ENCODE assay signal across 9 cellular contexts in genomic region chr5:11903614-11904269, GRCh38. TPM values are rescaled to one million over a fixed set of nuclear protein-coding genes. Genes with fewer than 3 reads are reported as not detected.
DNase-seq lines count a peak whose midpoint lies in the region; ATAC-seq, FAIRE-seq and TF ChIP-seq lines count a peak whose summit lies in the region.
"Had no signal": no experiment of that assay in that cellular context is flagged by ENCODE, and none has a peak within 500 bp of the region (broad histone marks: within the 10 kb centered on the region; RNA-seq: fewer than 3 reads in every experiment).

No MANE protein-coding gene starts in this region.

- H3K27me3 ChIP-seq in right lobe of liver = peaks cover 5 to 8% of the 10 kb centered on the region in 2 donors

- FAIRE-seq in H54 (lab: Jason Lieb, UNC) = no peak

- H3K4me1 ChIP-seq in right lobe of liver = peaks cover 0 to 3% (median 0%) of the 10 kb centered on the region in 4 donors

- TF ChIP-seq POLR2A in right lobe of liver (IDR thresholded peaks at IDR 0.05) (no peak), H54 (IDR thresholded peaks at IDR 0.05; ENCODE audit: low read depth, low read length) (no peak)

- intact Hi-C loops in right lobe of liver (cut with DNase I) = no loop called here

- H3K4me3 ChIP-seq in LNCaP clone FGC (ENCODE audit: low read depth, low read length) (no peak overlapping the region), right lobe of liver (peak overlapping the region; percentile 25 to 52 (median 42))

- ATAC-seq in right lobe of liver = peak; percentile 73 to 80 (median 77)

- peak; percentile 63 for DNase-seq in NCI-H82 (lab: John Stamatoyannopoulos, UW)
- DNase-seq in NCI-H82 treated with DMSO at 0.1 percent for 48 hours (lab: John Stamatoyannopoulos, UW; ENCODE audit: unreplicated experiment) = no peak
- DNase-seq in LNCaP clone FGC (ENCODE audit: low read depth) = no peak
- peak in 39 of 61 donors; percentile 14 to 78 (median 60) for DNase-seq in caudate nucleus (lab: John Stamatoyannopoulos, UW)
- peak in 2 of 3 donors; percentile 38 to 58 for DNase-seq in right lobe of liver
- DNase-seq in AML-193 (lab: John Stamatoyannopoulos, UW) = no peak
- DNase-seq in H54 (ENCODE audit: insufficient read length, low spot score) = no peak
- DNase-seq in effector CD4-positive, alpha-beta T cell = no peak
- DNase-seq: CD4-positive, CD25-positive, alpha-beta regulatory T cell had no signal

- H3K36me3 ChIP-seq in right lobe of liver = no peaks in the 10 kb centered on the region

- H3K9me3 ChIP-seq in right lobe of liver = no peaks in the 10 kb centered on the region

- 0% methylated on average over 5 of the region's 97 CpGs for WGBS in right lobe of liver (ENCODE audit: insufficient coverage, low coverage, low lambda C conversion rate, missing lambda C conversion rate)

- 0 out of 2 replicates have a peak, but pooled peaks have one; percentile 26 for TF ChIP-seq CTCF in LNCaP clone FGC (IDR thresholded peaks at IDR 0.05; ENCODE audit: control insufficient read depth, extremely low read depth, insufficient read depth)
- TF ChIP-seq CTCF in right lobe of liver (IDR thresholded peaks at IDR 0.05) = peak in 1 of 4 donors; percentile 25

- H3K27ac ChIP-seq in caudate nucleus (ENCODE audit: low read depth, low read length) (peak overlapping the region; percentile 81), right lobe of liver (peak overlapping the region in 1 of 3 donors; percentile 20)

RNA-seq across cellular contexts. Expression of gene CTNND2, which starts 0.5 kb away (rescaled TPM):
- total RNA-seq in right lobe of liver = 1 to 10 TPM in 4 of 6 experiments, under 1 TPM in 2; 0.06 to 1.5 (median 1.1) TPM
- total RNA-seq: CD4-positive, CD25-positive, alpha-beta regulatory T cell had no signal

Comparison
In these comparisons a context has a peak if more than half of its experiments do, and no peak if none do; other contexts are left out.
1. DNase-seq: peak in NCI-H82 (single experiment), caudate nucleus (39 of 61) and right lobe of liver (2 of 3); none in NCI-H82 treated with DMSO at 0.1 percent for 48 hours (single experiment), LNCaP clone FGC (single experiment), AML-193 (0 of 2), H54 (single experiment) and effector CD4-positive, alpha-beta T cell (single experiment).